ENCODE assay signal across 13 cellular contexts in the genomic region with DNA sequence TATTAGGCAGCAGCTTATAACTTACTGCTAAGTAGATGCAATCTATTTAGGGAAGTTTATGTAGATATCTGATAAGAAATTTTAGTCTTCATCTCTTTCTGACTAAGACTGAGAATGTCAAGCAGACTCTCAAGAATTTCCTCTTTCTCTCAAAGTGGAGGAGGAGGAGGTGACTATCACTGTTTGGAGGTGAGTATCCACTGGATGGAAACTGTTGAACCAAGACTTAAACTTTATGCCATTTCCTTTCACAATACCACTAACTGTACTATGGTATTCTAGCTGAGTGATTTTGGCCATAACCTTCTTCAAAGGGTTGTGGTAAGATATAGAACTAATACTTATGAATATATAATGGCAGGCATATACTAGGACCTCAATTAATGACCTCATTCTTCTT.
DNase-seq lines count a peak whose midpoint lies in the region; ATAC-seq lines count a peak whose summit lies in the region.
"Had no signal": no experiment of that assay in that cellular context is flagged by ENCODE, and none has a peak within 500 bp of the region (broad histone marks: within the 10 kb centered on the region; RNA-seq: fewer than 3 reads in every experiment).

No MANE protein-coding gene starts in this region.

- peak; percentile 76 for ATAC-seq in activated CD8-positive, alpha-beta memory T cell treated with anti-CD3 and anti-CD28 coated beads, Interleukin-2, amount 10 ng/mL, durations not matched to agents 7 days and 5 days
- ATAC-seq in HG02852 (IDR thresholded peaks at IDR 0.05; ENCODE audit: unreplicated experiment) (peak; percentile 90), HG03571 (IDR thresholded peaks at IDR 0.05; ENCODE audit: unreplicated experiment) (peak; percentile 69)
- ATAC-seq in stimulated activated effector memory CD8-positive, alpha-beta T cell treated with anti-CD3 and anti-CD28 coated beads, Interleukin-12 subunit alpha, Interleukin-12 subunit beta, amount 100 ng/mL, for 72 hours = peak; percentile 86
- ATAC-seq: left ventricle myocardium superior had no signal

- no peaks in the 10 kb centered on the region for H3K9me3 Mint-ChIP-seq in activated CD8-positive, alpha-beta memory T cell treated with anti-CD3 and anti-CD28 coated beads, Interleukin-2, amount 10 ng/mL, durations not matched to agents 7 days and 5 days (ENCODE audit: low read depth)
- no peaks in the 10 kb centered on the region for H3K9me3 Mint-ChIP-seq in stimulated activated effector memory CD8-positive, alpha-beta T cell treated with anti-CD3 and anti-CD28 coated beads, Interleukin-12 subunit alpha, Interleukin-12 subunit beta, amount 100 ng/mL, for 72 hours
- H3K9me3 Mint-ChIP-seq: neural progenitor cell had no signal

- CTCF ChIA-PET in activated CD8-positive, alpha-beta memory T cell treated with anti-CD3 and anti-CD28 coated beads, Interleukin-2, amount 10 ng/mL, durations not matched to agents 7 days and 5 days (lab: Charles Lee) = interaction anchor here (1.0 kb wide), 1 partner anchor 26 kb away, joined by 3 read pairs; no protein-coding TSS in a partner anchor

- H3K4me3 Mint-ChIP-seq in activated CD8-positive, alpha-beta memory T cell treated with anti-CD3 and anti-CD28 coated beads, Interleukin-2, amount 10 ng/mL, durations not matched to agents 7 days and 5 days = no peak overlapping the region
- H3K4me3 Mint-ChIP-seq in stimulated activated effector memory CD8-positive, alpha-beta T cell treated with anti-CD3 and anti-CD28 coated beads, Interleukin-12 subunit alpha, Interleukin-12 subunit beta, amount 100 ng/mL, for 72 hours = no peak overlapping the region
- H3K4me3 Mint-ChIP-seq: neural progenitor cell had no signal

- peaks cover 16% of the 10 kb centered on the region for H3K4me1 Mint-ChIP-seq in activated CD8-positive, alpha-beta memory T cell treated with anti-CD3 and anti-CD28 coated beads, Interleukin-2, amount 10 ng/mL, durations not matched to agents 7 days and 5 days
- peaks cover 16% of the 10 kb centered on the region for H3K4me1 Mint-ChIP-seq in stimulated activated effector memory CD8-positive, alpha-beta T cell treated with anti-CD3 and anti-CD28 coated beads, Interleukin-12 subunit alpha, Interleukin-12 subunit beta, amount 100 ng/mL, for 72 hours
- H3K4me1 Mint-ChIP-seq: neural progenitor cell had no signal

- H3K36me3 Mint-ChIP-seq in activated CD8-positive, alpha-beta memory T cell treated with anti-CD3 and anti-CD28 coated beads, Interleukin-2, amount 10 ng/mL, durations not matched to agents 7 days and 5 days = peaks cover 3% of the 10 kb centered on the region
- no peaks in the 10 kb centered on the region for H3K36me3 Mint-ChIP-seq in stimulated activated effector memory CD8-positive, alpha-beta T cell treated with anti-CD3 and anti-CD28 coated beads, Interleukin-12 subunit alpha, Interleukin-12 subunit beta, amount 100 ng/mL, for 72 hours
- H3K36me3 Mint-ChIP-seq: neural progenitor cell had no signal

- H3K27me3 Mint-ChIP-seq in activated CD8-positive, alpha-beta memory T cell treated with anti-CD3 and anti-CD28 coated beads, Interleukin-2, amount 10 ng/mL, durations not matched to agents 7 days and 5 days = no peaks in the 10 kb centered on the region

- H3K27ac Mint-ChIP-seq in activated CD8-positive, alpha-beta memory T cell treated with anti-CD3 and anti-CD28 coated beads, Interleukin-2, amount 10 ng/mL, durations not matched to agents 7 days and 5 days = no peak overlapping the region
- H3K27ac Mint-ChIP-seq in stimulated activated effector memory CD8-positive, alpha-beta T cell treated with anti-CD3 and anti-CD28 coated beads, Interleukin-12 subunit alpha, Interleukin-12 subunit beta, amount 100 ng/mL, for 72 hours = no peak overlapping the region
- H3K27ac Mint-ChIP-seq: neural progenitor cell had no signal

- no peak for DNase-seq in activated CD8-positive, alpha-beta memory T cell treated with anti-CD3 and anti-CD28 coated beads, Interleukin-2, amount 10 ng/mL, durations not matched to agents 7 days and 5 days
- DNase-seq in activated CD8-positive, alpha-beta memory T cell treated with anti-CD3 and anti-CD28 coated beads, Interleukin-2, amount 50 U/mL, for 48 hours = no peak
- DNase-seq in stimulated activated effector memory CD8-positive, alpha-beta T cell treated with anti-CD3 and anti-CD28 coated beads, Interleukin-12 subunit alpha, Interleukin-12 subunit beta, amount 100 ng/mL, for 72 hours (ENCODE audit: low spot score in 2 of 2) = no peak
- DNase-seq in NCI-H187 (lab: John Stamatoyannopoulos, UW) (no peak), NCI-H446 (lab: John Stamatoyannopoulos, UW) (no peak)
- no peak for DNase-seq in stimulated activated naive CD4-positive, alpha-beta T cell treated with Interleukin-2 at 50 U/mL for 16 hours (lab: John Stamatoyannopoulos, UW)
- DNase-seq: head of caudate nucleus, left ventricle myocardium superior, NCI-H226, small intestine had no signal
